ENCODE assay signal across 13 cellular contexts in genomic region chr11:109940816-109941215, GRCh38.
DNase-seq lines count a peak whose midpoint lies in the region; ATAC-seq and TF ChIP-seq lines count a peak whose summit lies in the region.
"Had no signal": no experiment of that assay in that cellular context is flagged by ENCODE, and none has a peak within 500 bp of the region (broad histone marks: within the 10 kb centered on the region; RNA-seq: fewer than 3 reads in every experiment).

No MANE protein-coding gene starts in this region.

- H3K4me2 ChIP-seq in HCT116 (ENCODE audit: low read length), result peak overlapping the region; percentile 24; the same call in 1 of the 2 replicates

- H3K4me3 ChIP-seq in HCT116 (replicated peaks in 1 of 2; ENCODE audit: low read depth in 1 of 2, low read length in 2 of 2), result no peak overlapping the region

- no peaks in the 10 kb centered on the region for H3K79me2 ChIP-seq in HCT116 (ENCODE audit: insufficient read depth, low read length)

- H3K9ac ChIP-seq in HCT116 (ENCODE audit: low read length), result no peak overlapping the region

- H3K36me3 ChIP-seq in HCT116 (ENCODE audit: control insufficient read depth in 1 of 2, insufficient read depth in 2 of 2, low read length in 2 of 2), result no peaks in the 10 kb centered on the region

- H3K27ac ChIP-seq in HCT116 (ENCODE audit: low read depth, low read length), result no peak overlapping the region

- H4K20me1 ChIP-seq in HCT116 (ENCODE audit: insufficient read depth), result no peaks in the 10 kb centered on the region

- TF ChIP-seq CTCF in HCT116 (IDR thresholded peaks at IDR 0.05 in 2 of 3, conservative IDR thresholded peaks at IDR 0.05 in 1 of 3; ENCODE audit: borderline replicate concordance in 1 of 3, insufficient read depth in 1 of 3, low read depth in 2 of 3, low read length in 2 of 3), result no peak

- POLR2A ChIA-PET in HCT116 (lab: Charles Lee), result interaction anchor here (0.6 to 0.8 kb wide), 2 partner anchors 89 to 185 kb away, joined by 3 to 6 read pairs; no protein-coding TSS in a partner anchor

- peak overlapping the region; percentile 92 for H2AFZ ChIP-seq in HCT116 (ENCODE audit: low read depth, low read length, poor library complexity, severe bottlenecking)

- no peak for TF ChIP-seq POLR2A in HCT116 (IDR thresholded peaks at IDR 0.05; ENCODE audit: borderline replicate concordance, extremely low read depth, insufficient read depth, insufficient read length)

- peaks cover 0 to 23% of the 10 kb centered on the region in 2 experiments; a peak in 3 of 4 replicates for H3K4me1 ChIP-seq in HCT116 (ENCODE audit: control insufficient read depth in 1 of 2, insufficient read depth in 2 of 2, low read length in 2 of 2)

- ATAC-seq in HCT116, result peak; percentile 35; the same call in 1 of the 2 replicates
- ATAC-seq in left ventricle myocardium superior, result no peak
- no peak for ATAC-seq in HG03196 (IDR thresholded peaks at IDR 0.05; ENCODE audit: unreplicated experiment)
- no peak for ATAC-seq in GM21367 (IDR thresholded peaks at IDR 0.05; ENCODE audit: unreplicated experiment)
- ATAC-seq: effector memory CD8-positive, alpha-beta T cell had no signal

- TF ChIP-seq RAD21 in HCT116 (IDR thresholded peaks at IDR 0.05; ENCODE audit: low read depth), result no peak

- H3K9me3 ChIP-seq in HCT116 (ENCODE audit: control insufficient read depth in 1 of 2, insufficient read depth in 1 of 2, low read depth in 1 of 2, low read length in 2 of 2), result no peaks in the 10 kb centered on the region

- CTCF ChIA-PET in HCT116 (lab: Charles Lee), result interaction anchor here (0.8 to 3.3 kb wide), 3 partner anchors 75 to 1823 kb away, joined by 3 to 73 read pairs (median 3); no protein-coding TSS in a partner anchor

- H3K9me2 ChIP-seq in HCT116 (ENCODE audit: insufficient read depth), result no peaks in the 10 kb centered on the region

- peak; percentile 60 for DNase-seq in AG08395 (ENCODE audit: low spot score)
- DNase-seq in HCT116 (ENCODE audit: low read depth, low spot score), result peak; percentile 39
- DNase-seq in T1000 (lab: John Stamatoyannopoulos, UW), result peak; percentile 5
- peak; percentile 51 for DNase-seq in fibroblast of peridontal ligament (ENCODE audit: extremely low read depth)
- no peak for DNase-seq in left ventricle myocardium superior
- no peak for DNase-seq in SIG-M5 (lab: John Stamatoyannopoulos, UW)
- DNase-seq: activated naive CD8-positive, alpha-beta T cell treated with anti-CD3 and anti-CD28 coated beads for 36 hours; CD4-positive, alpha-beta T cell; effector memory CD8-positive, alpha-beta T cell; NCI-H1092; NCI-H526 treated with DMSO at 0.1 percent for 48 hours had no signal

- RAD21 ChIA-PET in HCT116 (lab: Charles Lee; ENCODE audit: low non-redundant PET in 1 of 2, low total read pairs in 2 of 2, uncharacterized antibody in 2 of 2, unreplicated experiment in 2 of 2), result no interaction called here

- no TSS peak for BruUV-seq in HCT116 (replicated peaks; lab: Mats Ljungman, UMichigan)

- intact Hi-C loops in HCT116 (cut with micrococcal nuclease) (loop anchor here (10.0 kb wide), 1 partner anchor 314 kb away; no protein-coding TSS in a partner anchor), left ventricle myocardium superior (cut with micrococcal nuclease) (loop anchor here (10.0 kb wide), 1 partner anchor 254 kb away; no protein-coding TSS in a partner anchor)

- H3K27me3 ChIP-seq in HCT116 (ENCODE audit: insufficient read depth, low read length), result no peaks in the 10 kb centered on the region

TF ChIP-seq in HCT116, 20 proteins besides CTCF, POLR2A, EP300 and RAD21:
- TF ChIP-seq YY1 (IDR thresholded peaks at IDR 0.05; ENCODE audit: extremely low read depth, insufficient replicate concordance, low read depth, low read length) (no peak), ELF1 (IDR thresholded peaks at IDR 0.05; ENCODE audit: borderline replicate concordance, low read depth) (no peak), TCF7L2 (IDR thresholded peaks at IDR 0.05; ENCODE audit: borderline replicate concordance, extremely low read depth, insufficient read depth, insufficient read length) (no peak), MAX (IDR thresholded peaks at IDR 0.05) (0 out of 2 replicates have a peak, but pooled peaks have one; percentile 20), SP1 (IDR thresholded peaks at IDR 0.05; ENCODE audit: low read depth) (peak; percentile 25; the same call in 1 of the 2 replicates), ATF3 (IDR thresholded peaks at IDR 0.05) (no peak), JUND (IDR thresholded peaks at IDR 0.05) (peak; percentile 60), EGR1 (IDR thresholded peaks at IDR 0.05; ENCODE audit: low read depth) (no peak), CBX3 (IDR thresholded peaks at IDR 0.05; ENCODE audit: low read depth) (peak; percentile 54; the same call in 1 of the 2 replicates), CEBPB (IDR thresholded peaks at IDR 0.05; ENCODE audit: low read depth) (0 out of 2 replicates have a peak, but pooled peaks have one; percentile 13), ZFX (IDR thresholded peaks at IDR 0.05) (no peak), ZBTB33 (IDR thresholded peaks at IDR 0.05; ENCODE audit: extremely low read depth, insufficient replicate concordance, low read length) (no peak), SRF (IDR thresholded peaks at IDR 0.05; ENCODE audit: low read depth) (no peak), EZH2 (IDR thresholded peaks at IDR 0.05) (no peak), ZNF274 (IDR thresholded peaks at IDR 0.05; ENCODE audit: low read depth, low read length) (no peak), SIN3A (IDR thresholded peaks at IDR 0.05; ENCODE audit: low read depth) (no peak), FOSL1 (IDR thresholded peaks at IDR 0.05; ENCODE audit: low read depth) (peak; percentile 77), POLR2AphosphoS5 (IDR thresholded peaks at IDR 0.05; ENCODE audit: low read depth, low read length) (no peak), REST (IDR thresholded peaks at IDR 0.05; ENCODE audit: low read depth) (no peak)

Comparison
In these comparisons a context has a peak if more than half of its experiments do, and no peak if none do; other contexts are left out.
1. DNase-seq: peak in AG08395 (single experiment), HCT116 (single experiment), T1000 (single experiment) and fibroblast of peridontal ligament (single experiment); none in left ventricle myocardium superior (single experiment) and SIG-M5 (single experiment).